ENCODE assay signal across 1 cellular context in the genomic region with DNA sequence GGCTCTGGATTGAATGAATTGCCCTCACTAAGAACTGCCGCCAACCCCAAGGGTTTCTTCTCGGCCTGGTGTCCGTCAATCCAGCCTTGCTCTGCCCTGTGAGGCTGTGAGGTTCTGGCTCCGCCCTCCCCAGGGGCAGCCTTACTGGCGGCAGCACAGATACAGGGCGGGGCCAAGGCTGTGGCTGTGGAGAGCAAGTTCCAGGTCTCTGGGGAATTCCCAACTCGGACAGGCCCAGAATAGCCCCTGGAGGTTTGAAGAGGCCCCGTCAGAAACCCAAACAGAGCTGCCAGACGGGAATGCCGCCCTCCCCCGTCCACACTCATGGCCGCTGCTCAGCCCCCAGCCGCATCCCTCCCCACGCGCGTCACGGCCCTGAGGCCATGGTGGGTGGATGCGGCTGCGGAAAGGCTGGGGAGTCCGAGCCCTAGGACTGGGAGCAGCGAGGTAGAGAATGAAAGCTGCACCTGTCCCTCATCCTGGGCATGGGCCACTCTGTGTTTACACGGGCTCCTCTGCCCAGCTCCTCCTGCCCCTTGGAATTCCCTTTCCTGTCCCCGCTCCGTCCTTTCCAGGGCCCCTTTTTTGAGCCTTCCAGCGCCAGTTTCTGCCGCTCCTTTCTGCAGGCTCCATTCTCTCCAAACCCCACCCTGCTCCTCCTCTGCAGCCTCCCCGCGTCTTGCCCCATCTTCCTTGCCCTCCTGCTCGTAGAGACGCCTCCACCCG.
TF ChIP-seq lines count a peak whose summit lies in the region.

No MANE protein-coding gene starts in this region.

TF ChIP-seq in WTC11, 78 proteins besides CTCF, POLR2A, EP300 and RAD21 (continued from another document):
- TF ChIP-seq, protein P1, sequence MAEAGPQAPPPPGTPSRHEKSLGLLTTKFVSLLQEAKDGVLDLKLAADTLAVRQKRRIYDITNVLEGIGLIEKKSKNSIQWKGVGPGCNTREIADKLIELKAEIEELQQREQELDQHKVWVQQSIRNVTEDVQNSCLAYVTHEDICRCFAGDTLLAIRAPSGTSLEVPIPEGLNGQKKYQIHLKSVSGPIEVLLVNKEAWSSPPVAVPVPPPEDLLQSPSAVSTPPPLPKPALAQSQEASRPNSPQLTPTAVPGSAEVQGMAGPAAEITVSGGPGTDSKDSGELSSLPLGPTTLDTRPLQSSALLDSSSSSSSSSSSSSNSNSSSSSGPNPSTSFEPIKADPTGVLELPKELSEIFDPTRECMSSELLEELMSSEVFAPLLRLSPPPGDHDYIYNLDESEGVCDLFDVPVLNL (CRISPR knock-in tag; IDR thresholded peaks at IDR 0.05; ENCODE audit: borderline replicate concordance, low read depth): 0 out of 2 replicates have a peak, but pooled peaks have one; percentile 9
- peak; percentile 94 for TF ChIP-seq NFATC4 (CRISPR knock-in tag; IDR thresholded peaks at IDR 0.05)
- TF ChIP-seq, protein P2, sequence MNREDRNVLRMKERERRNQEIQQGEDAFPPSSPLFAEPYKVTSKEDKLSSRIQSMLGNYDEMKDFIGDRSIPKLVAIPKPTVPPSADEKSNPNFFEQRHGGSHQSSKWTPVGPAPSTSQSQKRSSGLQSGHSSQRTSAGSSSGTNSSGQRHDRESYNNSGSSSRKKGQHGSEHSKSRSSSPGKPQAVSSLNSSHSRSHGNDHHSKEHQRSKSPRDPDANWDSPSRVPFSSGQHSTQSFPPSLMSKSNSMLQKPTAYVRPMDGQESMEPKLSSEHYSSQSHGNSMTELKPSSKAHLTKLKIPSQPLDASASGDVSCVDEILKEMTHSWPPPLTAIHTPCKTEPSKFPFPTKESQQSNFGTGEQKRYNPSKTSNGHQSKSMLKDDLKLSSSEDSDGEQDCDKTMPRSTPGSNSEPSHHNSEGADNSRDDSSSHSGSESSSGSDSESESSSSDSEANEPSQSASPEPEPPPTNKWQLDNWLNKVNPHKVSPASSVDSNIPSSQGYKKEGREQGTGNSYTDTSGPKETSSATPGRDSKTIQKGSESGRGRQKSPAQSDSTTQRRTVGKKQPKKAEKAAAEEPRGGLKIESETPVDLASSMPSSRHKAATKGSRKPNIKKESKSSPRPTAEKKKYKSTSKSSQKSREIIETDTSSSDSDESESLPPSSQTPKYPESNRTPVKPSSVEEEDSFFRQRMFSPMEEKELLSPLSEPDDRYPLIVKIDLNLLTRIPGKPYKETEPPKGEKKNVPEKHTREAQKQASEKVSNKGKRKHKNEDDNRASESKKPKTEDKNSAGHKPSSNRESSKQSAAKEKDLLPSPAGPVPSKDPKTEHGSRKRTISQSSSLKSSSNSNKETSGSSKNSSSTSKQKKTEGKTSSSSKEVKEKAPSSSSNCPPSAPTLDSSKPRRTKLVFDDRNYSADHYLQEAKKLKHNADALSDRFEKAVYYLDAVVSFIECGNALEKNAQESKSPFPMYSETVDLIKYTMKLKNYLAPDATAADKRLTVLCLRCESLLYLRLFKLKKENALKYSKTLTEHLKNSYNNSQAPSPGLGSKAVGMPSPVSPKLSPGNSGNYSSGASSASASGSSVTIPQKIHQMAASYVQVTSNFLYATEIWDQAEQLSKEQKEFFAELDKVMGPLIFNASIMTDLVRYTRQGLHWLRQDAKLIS (CRISPR knock-in tag; IDR thresholded peaks at IDR 0.05; ENCODE audit: borderline replicate concordance): no peak
- TF ChIP-seq ZBTB43 (CRISPR knock-in tag; IDR thresholded peaks at IDR 0.05): peak; percentile 18; the same call in 1 of the 2 replicates
- peak; percentile 87 for TF ChIP-seq EMX1 (CRISPR knock-in tag; IDR thresholded peaks at IDR 0.05)
- no peak for TF ChIP-seq GTF2I (CRISPR knock-in tag; conservative IDR thresholded peaks at IDR 0.05)
- peak; percentile 11; the same call in 1 of the 2 replicates for TF ChIP-seq TEAD1 (CRISPR knock-in tag; IDR thresholded peaks at IDR 0.05)
- TF ChIP-seq TCF7 (CRISPR knock-in tag; IDR thresholded peaks at IDR 0.05; ENCODE audit: low read depth): 0 out of 2 replicates have a peak, but pooled peaks have one; percentile 37
- peak; percentile 73 for TF ChIP-seq SP1 (CRISPR knock-in tag; conservative IDR thresholded peaks at IDR 0.05)
- TF ChIP-seq, protein P3, sequence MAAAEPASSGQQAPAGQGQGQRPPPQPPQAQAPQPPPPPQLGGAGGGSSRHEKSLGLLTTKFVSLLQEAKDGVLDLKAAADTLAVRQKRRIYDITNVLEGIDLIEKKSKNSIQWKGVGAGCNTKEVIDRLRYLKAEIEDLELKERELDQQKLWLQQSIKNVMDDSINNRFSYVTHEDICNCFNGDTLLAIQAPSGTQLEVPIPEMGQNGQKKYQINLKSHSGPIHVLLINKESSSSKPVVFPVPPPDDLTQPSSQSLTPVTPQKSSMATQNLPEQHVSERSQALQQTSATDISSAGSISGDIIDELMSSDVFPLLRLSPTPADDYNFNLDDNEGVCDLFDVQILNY (CRISPR knock-in tag; IDR thresholded peaks at IDR 0.05): peak; percentile 50; the same call in 1 of the 2 replicates
- TF ChIP-seq IRF2 (CRISPR knock-in tag; IDR thresholded peaks at IDR 0.05; ENCODE audit: borderline replicate concordance, low read depth): no peak
- TF ChIP-seq FOXP1 (CRISPR knock-in tag; IDR thresholded peaks at IDR 0.05; ENCODE audit: borderline replicate concordance): peak; percentile 74
- 0 out of 2 replicates have a peak, but pooled peaks have one; percentile 8 for TF ChIP-seq NFE2L1 (CRISPR knock-in tag; IDR thresholded peaks at IDR 0.05)
- TF ChIP-seq, protein P4, sequence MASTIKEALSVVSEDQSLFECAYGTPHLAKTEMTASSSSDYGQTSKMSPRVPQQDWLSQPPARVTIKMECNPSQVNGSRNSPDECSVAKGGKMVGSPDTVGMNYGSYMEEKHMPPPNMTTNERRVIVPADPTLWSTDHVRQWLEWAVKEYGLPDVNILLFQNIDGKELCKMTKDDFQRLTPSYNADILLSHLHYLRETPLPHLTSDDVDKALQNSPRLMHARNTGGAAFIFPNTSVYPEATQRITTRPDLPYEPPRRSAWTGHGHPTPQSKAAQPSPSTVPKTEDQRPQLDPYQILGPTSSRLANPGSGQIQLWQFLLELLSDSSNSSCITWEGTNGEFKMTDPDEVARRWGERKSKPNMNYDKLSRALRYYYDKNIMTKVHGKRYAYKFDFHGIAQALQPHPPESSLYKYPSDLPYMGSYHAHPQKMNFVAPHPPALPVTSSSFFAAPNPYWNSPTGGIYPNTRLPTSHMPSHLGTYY (CRISPR knock-in tag; IDR thresholded peaks at IDR 0.05): peak; percentile 71; the same call in 1 of the 2 replicates
- TF ChIP-seq ZNF671 (CRISPR knock-in tag; IDR thresholded peaks at IDR 0.05): 0 out of 2 replicates have a peak, but pooled peaks have one; percentile 48
- TF ChIP-seq ZNF512 (CRISPR knock-in tag; IDR thresholded peaks at IDR 0.05; ENCODE audit: borderline replicate concordance): no peak
- TF ChIP-seq PRRX2 (CRISPR knock-in tag; IDR thresholded peaks at IDR 0.05): peak; percentile 82; the same call in 1 of the 2 replicates
- TF ChIP-seq, protein P5, sequence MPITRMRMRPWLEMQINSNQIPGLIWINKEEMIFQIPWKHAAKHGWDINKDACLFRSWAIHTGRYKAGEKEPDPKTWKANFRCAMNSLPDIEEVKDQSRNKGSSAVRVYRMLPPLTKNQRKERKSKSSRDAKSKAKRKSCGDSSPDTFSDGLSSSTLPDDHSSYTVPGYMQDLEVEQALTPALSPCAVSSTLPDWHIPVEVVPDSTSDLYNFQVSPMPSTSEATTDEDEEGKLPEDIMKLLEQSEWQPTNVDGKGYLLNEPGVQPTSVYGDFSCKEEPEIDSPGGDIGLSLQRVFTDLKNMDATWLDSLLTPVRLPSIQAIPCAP (CRISPR knock-in tag; IDR thresholded peaks at IDR 0.05): no peak
